1 cellular context compared by ENCODE assay signal in the genomic region with DNA sequence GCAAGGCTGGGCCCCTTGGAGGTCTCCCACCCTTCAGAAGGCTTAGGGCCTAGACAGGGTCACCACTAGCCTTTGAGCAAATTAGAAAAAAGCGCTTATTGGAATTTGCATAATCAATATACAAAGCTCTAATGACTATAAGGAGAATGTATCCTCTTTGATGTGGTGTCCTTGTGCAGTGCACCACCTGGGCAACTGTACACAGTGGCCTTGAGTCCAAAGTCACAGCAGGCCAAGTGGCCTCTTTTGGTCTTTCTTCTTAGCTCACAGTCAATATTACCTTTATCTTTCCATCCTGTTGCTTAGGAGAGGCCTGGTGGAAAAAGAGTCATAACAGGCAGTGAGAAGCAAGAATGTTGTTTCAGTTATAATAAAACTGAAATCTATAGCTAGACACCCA.
A peak's percentile ranks its signal among the peaks of the same experiment; 100 is the strongest.
TF ChIP-seq lines count a peak whose summit lies in the region.

No MANE protein-coding gene starts in this region.

TF ChIP-seq in HepG2, 621 proteins besides CTCF, POLR2A, EP300 and RAD21 (continued from another document and continues in another):
- TF ChIP-seq, protein P1, sequence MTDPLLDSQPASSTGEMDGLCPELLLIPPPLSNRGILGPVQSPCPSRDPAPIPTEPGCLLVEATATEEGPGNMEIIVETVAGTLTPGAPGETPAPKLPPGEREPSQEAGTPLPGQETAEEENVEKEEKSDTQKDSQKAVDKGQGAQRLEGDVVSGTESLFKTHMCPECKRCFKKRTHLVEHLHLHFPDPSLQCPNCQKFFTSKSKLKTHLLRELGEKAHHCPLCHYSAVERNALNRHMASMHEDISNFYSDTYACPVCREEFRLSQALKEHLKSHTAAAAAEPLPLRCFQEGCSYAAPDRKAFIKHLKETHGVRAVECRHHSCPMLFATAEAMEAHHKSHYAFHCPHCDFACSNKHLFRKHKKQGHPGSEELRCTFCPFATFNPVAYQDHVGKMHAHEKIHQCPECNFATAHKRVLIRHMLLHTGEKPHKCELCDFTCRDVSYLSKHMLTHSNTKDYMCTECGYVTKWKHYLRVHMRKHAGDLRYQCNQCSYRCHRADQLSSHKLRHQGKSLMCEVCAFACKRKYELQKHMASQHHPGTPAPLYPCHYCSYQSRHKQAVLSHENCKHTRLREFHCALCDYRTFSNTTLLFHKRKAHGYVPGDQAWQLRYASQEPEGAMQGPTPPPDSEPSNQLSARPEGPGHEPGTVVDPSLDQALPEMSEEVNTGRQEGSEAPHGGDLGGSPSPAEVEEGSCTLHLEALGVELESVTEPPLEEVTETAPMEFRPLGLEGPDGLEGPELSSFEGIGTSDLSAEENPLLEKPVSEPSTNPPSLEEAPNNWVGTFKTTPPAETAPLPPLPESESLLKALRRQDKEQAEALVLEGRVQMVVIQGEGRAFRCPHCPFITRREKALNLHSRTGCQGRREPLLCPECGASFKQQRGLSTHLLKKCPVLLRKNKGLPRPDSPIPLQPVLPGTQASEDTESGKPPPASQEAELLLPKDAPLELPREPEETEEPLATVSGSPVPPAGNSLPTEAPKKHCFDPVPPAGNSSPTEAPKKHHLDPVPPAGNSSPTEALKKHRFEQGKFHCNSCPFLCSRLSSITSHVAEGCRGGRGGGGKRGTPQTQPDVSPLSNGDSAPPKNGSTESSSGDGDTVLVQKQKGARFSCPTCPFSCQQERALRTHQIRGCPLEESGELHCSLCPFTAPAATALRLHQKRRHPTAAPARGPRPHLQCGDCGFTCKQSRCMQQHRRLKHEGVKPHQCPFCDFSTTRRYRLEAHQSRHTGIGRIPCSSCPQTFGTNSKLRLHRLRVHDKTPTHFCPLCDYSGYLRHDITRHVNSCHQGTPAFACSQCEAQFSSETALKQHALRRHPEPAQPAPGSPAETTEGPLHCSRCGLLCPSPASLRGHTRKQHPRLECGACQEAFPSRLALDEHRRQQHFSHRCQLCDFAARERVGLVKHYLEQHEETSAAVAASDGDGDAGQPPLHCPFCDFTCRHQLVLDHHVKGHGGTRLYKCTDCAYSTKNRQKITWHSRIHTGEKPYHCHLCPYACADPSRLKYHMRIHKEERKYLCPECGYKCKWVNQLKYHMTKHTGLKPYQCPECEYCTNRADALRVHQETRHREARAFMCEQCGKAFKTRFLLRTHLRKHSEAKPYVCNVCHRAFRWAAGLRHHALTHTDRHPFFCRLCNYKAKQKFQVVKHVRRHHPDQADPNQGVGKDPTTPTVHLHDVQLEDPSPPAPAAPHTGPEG (CRISPR knock-in tag; IDR thresholded peaks at IDR 0.05): no peak
- peak; percentile 39; the same call in 1 of the 2 replicates for TF ChIP-seq HDAC2 (CRISPR knock-in tag; IDR thresholded peaks at IDR 0.05)
- TF ChIP-seq CBFB (CRISPR knock-in tag; IDR thresholded peaks at IDR 0.05): peak; percentile 59; the same call in 1 of the 2 replicates
- TF ChIP-seq HOXA3 (CRISPR knock-in tag; IDR thresholded peaks at IDR 0.05): peak; percentile 26; the same call in 1 of the 2 replicates
- TF ChIP-seq RXRB (CRISPR knock-in tag; IDR thresholded peaks at IDR 0.05; ENCODE audit: borderline replicate concordance): peak; percentile 23; the same call in 1 of the 2 replicates
- TF ChIP-seq HNF4A (CRISPR knock-in tag; IDR thresholded peaks at IDR 0.05): peak; percentile 94
- peak; percentile 21; the same call in 1 of the 2 replicates for TF ChIP-seq FOXA3 (CRISPR knock-in tag; IDR thresholded peaks at IDR 0.05)
- peak; percentile 83 for TF ChIP-seq RCOR2 (CRISPR knock-in tag; IDR thresholded peaks at IDR 0.05)
- no peak for TF ChIP-seq PITX1 (CRISPR knock-in tag; IDR thresholded peaks at IDR 0.05)
- TF ChIP-seq MXD4 (CRISPR knock-in tag; IDR thresholded peaks at IDR 0.05): no peak
- TF ChIP-seq FOXP1 (IDR thresholded peaks at IDR 0.05): no peak
- TF ChIP-seq FOXP1 (CRISPR knock-in tag; IDR thresholded peaks at IDR 0.05): peak; percentile 49; the same call in 1 of the 2 replicates
- no peak for TF ChIP-seq ZNF660 (CRISPR knock-in tag; IDR thresholded peaks at IDR 0.05; ENCODE audit: borderline replicate concordance, low read depth)
- TF ChIP-seq BRCA1 (CRISPR knock-in tag; IDR thresholded peaks at IDR 0.05): no peak
- TF ChIP-seq MED1 (CRISPR knock-in tag; IDR thresholded peaks at IDR 0.05): peak; percentile 44; the same call in 1 of the 2 replicates
- peak; percentile 45; the same call in 1 of the 2 replicates for TF ChIP-seq TFAP4 (IDR thresholded peaks at IDR 0.05; ENCODE audit: borderline replicate concordance, low read depth)
- TF ChIP-seq HNF4G (IDR thresholded peaks at IDR 0.05; ENCODE audit: borderline replicate concordance, low read depth, low read length): peak; percentile 82
- TF ChIP-seq HNF4G (CRISPR knock-in tag; IDR thresholded peaks at IDR 0.05; ENCODE audit: borderline replicate concordance, low read depth): no peak
- peak; percentile 17; the same call in 1 of the 2 replicates for TF ChIP-seq ZFX (CRISPR knock-in tag; IDR thresholded peaks at IDR 0.05; ENCODE audit: low read depth)
- peak; percentile 88 for TF ChIP-seq ZMYM3 (CRISPR knock-in tag; IDR thresholded peaks at IDR 0.05)
- TF ChIP-seq NCOA2 (CRISPR knock-in tag; IDR thresholded peaks at IDR 0.05): peak; percentile 69
- TF ChIP-seq MAX (IDR thresholded peaks at IDR 0.05): no peak
- peak; percentile 86 for TF ChIP-seq TCF7 (IDR thresholded peaks at IDR 0.05; ENCODE audit: low read depth)
- TF ChIP-seq PAXIP1 (CRISPR knock-in tag; conservative IDR thresholded peaks at IDR 0.05): peak; percentile 58
- peak; percentile 62; the same call in 1 of the 2 replicates for TF ChIP-seq CREM (IDR thresholded peaks at IDR 0.05)
- no peak for TF ChIP-seq CREM (CRISPR knock-in tag; IDR thresholded peaks at IDR 0.05)
- TF ChIP-seq, protein P2, sequence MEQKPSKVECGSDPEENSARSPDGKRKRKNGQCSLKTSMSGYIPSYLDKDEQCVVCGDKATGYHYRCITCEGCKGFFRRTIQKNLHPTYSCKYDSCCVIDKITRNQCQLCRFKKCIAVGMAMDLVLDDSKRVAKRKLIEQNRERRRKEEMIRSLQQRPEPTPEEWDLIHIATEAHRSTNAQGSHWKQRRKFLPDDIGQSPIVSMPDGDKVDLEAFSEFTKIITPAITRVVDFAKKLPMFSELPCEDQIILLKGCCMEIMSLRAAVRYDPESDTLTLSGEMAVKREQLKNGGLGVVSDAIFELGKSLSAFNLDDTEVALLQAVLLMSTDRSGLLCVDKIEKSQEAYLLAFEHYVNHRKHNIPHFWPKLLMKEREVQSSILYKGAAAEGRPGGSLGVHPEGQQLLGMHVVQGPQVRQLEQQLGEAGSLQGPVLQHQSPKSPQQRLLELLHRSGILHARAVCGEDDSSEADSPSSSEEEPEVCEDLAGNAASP (CRISPR knock-in tag; IDR thresholded peaks at IDR 0.05; ENCODE audit: borderline replicate concordance): 0 out of 2 replicates have a peak, but pooled peaks have one; percentile 29
- TF ChIP-seq TBX3 (IDR thresholded peaks at IDR 0.05; ENCODE audit: borderline replicate concordance): 0 out of 2 replicates have a peak, but pooled peaks have one; percentile 27
- TF ChIP-seq, protein P3, sequence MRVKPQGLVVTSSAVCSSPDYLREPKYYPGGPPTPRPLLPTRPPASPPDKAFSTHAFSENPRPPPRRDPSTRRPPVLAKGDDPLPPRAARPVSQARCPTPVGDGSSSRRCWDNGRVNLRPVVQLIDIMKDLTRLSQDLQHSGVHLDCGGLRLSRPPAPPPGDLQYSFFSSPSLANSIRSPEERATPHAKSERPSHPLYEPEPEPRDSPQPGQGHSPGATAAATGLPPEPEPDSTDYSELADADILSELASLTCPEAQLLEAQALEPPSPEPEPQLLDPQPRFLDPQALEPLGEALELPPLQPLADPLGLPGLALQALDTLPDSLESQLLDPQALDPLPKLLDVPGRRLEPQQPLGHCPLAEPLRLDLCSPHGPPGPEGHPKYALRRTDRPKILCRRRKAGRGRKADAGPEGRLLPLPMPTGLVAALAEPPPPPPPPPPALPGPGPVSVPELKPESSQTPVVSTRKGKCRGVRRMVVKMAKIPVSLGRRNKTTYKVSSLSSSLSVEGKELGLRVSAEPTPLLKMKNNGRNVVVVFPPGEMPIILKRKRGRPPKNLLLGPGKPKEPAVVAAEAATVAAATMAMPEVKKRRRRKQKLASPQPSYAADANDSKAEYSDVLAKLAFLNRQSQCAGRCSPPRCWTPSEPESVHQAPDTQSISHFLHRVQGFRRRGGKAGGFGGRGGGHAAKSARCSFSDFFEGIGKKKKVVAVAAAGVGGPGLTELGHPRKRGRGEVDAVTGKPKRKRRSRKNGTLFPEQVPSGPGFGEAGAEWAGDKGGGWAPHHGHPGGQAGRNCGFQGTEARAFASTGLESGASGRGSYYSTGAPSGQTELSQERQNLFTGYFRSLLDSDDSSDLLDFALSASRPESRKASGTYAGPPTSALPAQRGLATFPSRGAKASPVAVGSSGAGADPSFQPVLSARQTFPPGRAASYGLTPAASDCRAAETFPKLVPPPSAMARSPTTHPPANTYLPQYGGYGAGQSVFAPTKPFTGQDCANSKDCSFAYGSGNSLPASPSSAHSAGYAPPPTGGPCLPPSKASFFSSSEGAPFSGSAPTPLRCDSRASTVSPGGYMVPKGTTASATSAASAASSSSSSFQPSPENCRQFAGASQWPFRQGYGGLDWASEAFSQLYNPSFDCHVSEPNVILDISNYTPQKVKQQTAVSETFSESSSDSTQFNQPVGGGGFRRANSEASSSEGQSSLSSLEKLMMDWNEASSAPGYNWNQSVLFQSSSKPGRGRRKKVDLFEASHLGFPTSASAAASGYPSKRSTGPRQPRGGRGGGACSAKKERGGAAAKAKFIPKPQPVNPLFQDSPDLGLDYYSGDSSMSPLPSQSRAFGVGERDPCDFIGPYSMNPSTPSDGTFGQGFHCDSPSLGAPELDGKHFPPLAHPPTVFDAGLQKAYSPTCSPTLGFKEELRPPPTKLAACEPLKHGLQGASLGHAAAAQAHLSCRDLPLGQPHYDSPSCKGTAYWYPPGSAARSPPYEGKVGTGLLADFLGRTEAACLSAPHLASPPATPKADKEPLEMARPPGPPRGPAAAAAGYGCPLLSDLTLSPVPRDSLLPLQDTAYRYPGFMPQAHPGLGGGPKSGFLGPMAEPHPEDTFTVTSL (CRISPR knock-in tag; IDR thresholded peaks at IDR 0.05; ENCODE audit: borderline replicate concordance): no peak
- TF ChIP-seq FOXP4 (CRISPR knock-in tag; IDR thresholded peaks at IDR 0.05): peak; percentile 45; the same call in 1 of the 2 replicates
- TF ChIP-seq ONECUT2 (CRISPR knock-in tag; IDR thresholded peaks at IDR 0.05): peak; percentile 80
- TF ChIP-seq, protein P4, sequence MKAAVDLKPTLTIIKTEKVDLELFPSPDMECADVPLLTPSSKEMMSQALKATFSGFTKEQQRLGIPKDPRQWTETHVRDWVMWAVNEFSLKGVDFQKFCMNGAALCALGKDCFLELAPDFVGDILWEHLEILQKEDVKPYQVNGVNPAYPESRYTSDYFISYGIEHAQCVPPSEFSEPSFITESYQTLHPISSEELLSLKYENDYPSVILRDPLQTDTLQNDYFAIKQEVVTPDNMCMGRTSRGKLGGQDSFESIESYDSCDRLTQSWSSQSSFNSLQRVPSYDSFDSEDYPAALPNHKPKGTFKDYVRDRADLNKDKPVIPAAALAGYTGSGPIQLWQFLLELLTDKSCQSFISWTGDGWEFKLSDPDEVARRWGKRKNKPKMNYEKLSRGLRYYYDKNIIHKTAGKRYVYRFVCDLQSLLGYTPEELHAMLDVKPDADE (CRISPR knock-in tag; IDR thresholded peaks at IDR 0.05): no peak
- TF ChIP-seq RXRA (CRISPR knock-in tag; IDR thresholded peaks at IDR 0.05): peak; percentile 33; the same call in 1 of the 2 replicates
